Comparison of ENCODE assay signal across 26 cellular contexts in genomic region chr20:40979247-40979646, GRCh38.
"Had no signal": no experiment of that assay in that cellular context is flagged by ENCODE, and none has a peak within 500 bp of the region (broad histone marks: within the 10 kb centered on the region; RNA-seq: fewer than 3 reads in every experiment).

No MANE protein-coding gene starts in this region.

- FAIRE-seq: RCC 7860, TTC549 had no signal

- ATAC-seq: activated naive CD4-positive, alpha-beta T cell treated with anti-CD3 and anti-CD28 coated beads, Interleukin-2, amount 50 U/mL, for 72 hours; activated T-cell treated with anti-CD3 and anti-CD28 coated beads, Interleukin-2, amount 50 U/mL, for 72 hours; body of pancreas; T-cell had no signal

- H3K27ac Mint-ChIP-seq: activated CD4-positive, alpha-beta memory T cell treated with anti-CD3 and anti-CD28 coated beads for 36 hours; activated CD4-positive, alpha-beta T cell treated with anti-CD3 and anti-CD28 coated beads, Interleukin-2, amount 10 ng/mL, durations not matched to agents 7 days and 5 days; activated naive CD4-positive, alpha-beta T cell treated with anti-CD3 and anti-CD28 coated beads, Interleukin-2, amount 50 U/mL, for 72 hours; activated naive CD8-positive, alpha-beta T cell treated with anti-CD3 and anti-CD28 coated beads, Interleukin-2, amount 50 U/mL, for 24 hours; activated T-cell treated with anti-CD3 and anti-CD28 coated beads, Interleukin-2, amount 50 U/mL, for 72 hours; T-cell had no signal

- H3K4me3 ChIP-seq: ascending aorta, body of pancreas had no signal

- H3K4me1 Mint-ChIP-seq: activated CD4-positive, alpha-beta T cell treated with anti-CD3 and anti-CD28 coated beads, Interleukin-2, amount 10 ng/mL, durations not matched to agents 7 days and 5 days; activated naive CD8-positive, alpha-beta T cell treated with anti-CD3 and anti-CD28 coated beads, Interleukin-2, amount 50 U/mL, for 24 hours; central memory CD8-positive, alpha-beta T cell; T-cell had no signal

- H3K27me3 ChIP-seq: ascending aorta, body of pancreas had no signal

- H3K27ac ChIP-seq: ascending aorta, body of pancreas, KMS-11, VCaP had no signal

- H3K9me3 ChIP-seq: body of pancreas had no signal

- H3K9ac ChIP-seq: KMS-11 had no signal

- H3K4me1 ChIP-seq: ascending aorta, body of pancreas had no signal

- H3K4me2 ChIP-seq: KMS-11 had no signal

- H3K4me3 Mint-ChIP-seq: activated CD4-positive, alpha-beta memory T cell treated with anti-CD3 and anti-CD28 coated beads for 36 hours; activated CD4-positive, alpha-beta T cell treated with anti-CD3 and anti-CD28 coated beads, Interleukin-2, amount 10 ng/mL, durations not matched to agents 7 days and 5 days; activated naive CD8-positive, alpha-beta T cell treated with anti-CD3 and anti-CD28 coated beads, Interleukin-2, amount 50 U/mL, for 24 hours; activated T-cell treated with anti-CD3 and anti-CD28 coated beads, Interleukin-2, amount 50 U/mL, for 72 hours; central memory CD8-positive, alpha-beta T cell; T-cell had no signal

- DNase-seq: activated CD4-positive, alpha-beta memory T cell treated with anti-CD3 and anti-CD28 coated beads for 36 hours; activated CD4-positive, alpha-beta T cell treated with anti-CD3 and anti-CD28 coated beads, Interleukin-2, amount 10 ng/mL, durations not matched to agents 7 days and 5 days; activated CD4-positive, CD25-positive, alpha-beta regulatory T cell; activated naive CD4-positive, alpha-beta T cell; activated naive CD8-positive, alpha-beta T cell treated with anti-CD3 and anti-CD28 coated beads, Interleukin-2, amount 50 U/mL, for 24 hours; activated T-cell treated with anti-CD3 and anti-CD28 coated beads, Interleukin-2, amount 50 U/mL, for 72 hours; amniotic stem cell; body of pancreas; MM.1S; NCI-H1105; NCI-H1436; NCI-H187 treated with DMSO at 0.1 percent for 48 hours; NCI-H2081 treated with DMSO at 0.1 percent for 48 hours; NCI-H446; NCI-H524; SHP77 treated with DMSO at 0.1 percent for 48 hours; T-cell; T-helper 2 cell; T1000 had no signal

- H3K36me3 ChIP-seq: ascending aorta had no signal
